In genomic region chr19:30092721-30093569, GRCh38 we compare ENCODE assay signal across 24 cellular contexts.
"Had no signal": no experiment of that assay in that cellular context is flagged by ENCODE, and none has a peak within 500 bp of the region (broad histone marks: within the 10 kb centered on the region; RNA-seq: fewer than 3 reads in every experiment).

No MANE protein-coding gene starts in this region.

- H3K4me3 Mint-ChIP-seq: activated naive CD4-positive, alpha-beta T cell treated with anti-CD3 and anti-CD28 coated beads, Interleukin-2, amount 50 U/mL, for 24 hours; activated T-cell treated with anti-CD3 and anti-CD28 coated beads, Interleukin-2, amount 50 U/mL, for 4 hours; dendritic cell treated with granulocyte-macrophage colony-stimulating factor and Interleukin-4, amounts not matched to agents 40 ng/mL and 50 ng/mL, for 4 days; effector memory CD8-positive, alpha-beta T cell; immature natural killer cell; naive thymus-derived CD8-positive, alpha-beta T cell had no signal

- H3K9me3 ChIP-seq: adrenal gland, esophagus squamous epithelium, sigmoid colon, tibial artery, vagina had no signal

- H3K9me3 Mint-ChIP-seq: activated naive CD4-positive, alpha-beta T cell treated with anti-CD3 and anti-CD28 coated beads, Interleukin-2, amount 50 U/mL, for 24 hours; activated T-cell treated with anti-CD3 and anti-CD28 coated beads, Interleukin-2, amount 50 U/mL, for 4 hours; dendritic cell treated with granulocyte-macrophage colony-stimulating factor and Interleukin-4, amounts not matched to agents 40 ng/mL and 50 ng/mL, for 4 days; effector memory CD8-positive, alpha-beta T cell; immature natural killer cell; naive thymus-derived CD8-positive, alpha-beta T cell had no signal

- H3K27ac ChIP-seq: adrenal gland, esophagus squamous epithelium, parathyroid adenoma, sigmoid colon, tibial artery, vagina had no signal

- H3K27me3 ChIP-seq: adrenal gland, sigmoid colon, vagina had no signal

- H3K4me1 ChIP-seq: adrenal gland, esophagus squamous epithelium, parathyroid adenoma, sigmoid colon, tibial artery, vagina had no signal

- H3K79me2 ChIP-seq: parathyroid adenoma had no signal

- H3K4me3 ChIP-seq: adrenal gland, esophagus squamous epithelium, sigmoid colon, tibial artery, vagina had no signal

- H3K4me1 Mint-ChIP-seq: activated naive CD4-positive, alpha-beta T cell treated with anti-CD3 and anti-CD28 coated beads, Interleukin-2, amount 50 U/mL, for 24 hours; immature natural killer cell; naive thymus-derived CD8-positive, alpha-beta T cell had no signal

- H2AFZ ChIP-seq: parathyroid adenoma had no signal

- DNase-seq: activated CD4-positive, alpha-beta T cell treated with anti-CD3 and anti-CD28 coated beads, Interleukin-2, amount 50 U/mL, for 1 hour; activated CD4-positive, CD25-positive, alpha-beta regulatory T cell treated with anti-CD3 and anti-CD28 coated beads, Interleukin-2, amount 50 U/mL, for 72 hours; activated CD8-positive, alpha-beta memory T cell treated with anti-CD3 and anti-CD28 coated beads, Interleukin-2, amount 50 U/mL, for 4 hours; activated gamma-delta T cell; activated T-cell treated with anti-CD3 and anti-CD28 coated beads, Interleukin-2, amount 50 U/mL, for 4 hours; adrenal gland; cerebellar nuclear complex; effector memory CD8-positive, alpha-beta T cell; esophagus squamous epithelium; immature natural killer cell; kidney glomerular epithelial cell; mesenchymal stem cell; sigmoid colon; stimulated activated CD4-positive, alpha-beta T cell treated with anti-CD3 and anti-CD28 coated beads, Interleukin-12 subunit alpha, Interleukin-12 subunit beta, amount 100 ng/mL, for 4 hours; stimulated activated CD4-positive, alpha-beta T cell treated with anti-CD3 and anti-CD28 coated beads, Interleukin-1b, Interleukin-23, amount 100 ng/mL, for 48 hours; stimulated activated naive CD4-positive, alpha-beta T cell treated with Interleukin-2 at 50 U/mL for 16 hours; substantia nigra; T1000; tibial artery had no signal

- ATAC-seq: effector memory CD8-positive, alpha-beta T cell; naive thymus-derived CD8-positive, alpha-beta T cell had no signal

- H3K27me3 Mint-ChIP-seq: activated naive CD4-positive, alpha-beta T cell treated with anti-CD3 and anti-CD28 coated beads, Interleukin-2, amount 50 U/mL, for 24 hours; dendritic cell treated with granulocyte-macrophage colony-stimulating factor and Interleukin-4, amounts not matched to agents 40 ng/mL and 50 ng/mL, for 4 days had no signal

- H3K27ac Mint-ChIP-seq: activated naive CD4-positive, alpha-beta T cell treated with anti-CD3 and anti-CD28 coated beads, Interleukin-2, amount 50 U/mL, for 24 hours; dendritic cell treated with granulocyte-macrophage colony-stimulating factor and Interleukin-4, amounts not matched to agents 40 ng/mL and 50 ng/mL, for 4 days; effector memory CD8-positive, alpha-beta T cell; immature natural killer cell; naive thymus-derived CD8-positive, alpha-beta T cell had no signal

- H3K9ac ChIP-seq: parathyroid adenoma had no signal

- H3K36me3 ChIP-seq: adrenal gland, esophagus squamous epithelium, sigmoid colon, tibial artery, vagina had no signal
